Comparison of ENCODE assay signal across 1 cellular context in the genomic region with DNA sequence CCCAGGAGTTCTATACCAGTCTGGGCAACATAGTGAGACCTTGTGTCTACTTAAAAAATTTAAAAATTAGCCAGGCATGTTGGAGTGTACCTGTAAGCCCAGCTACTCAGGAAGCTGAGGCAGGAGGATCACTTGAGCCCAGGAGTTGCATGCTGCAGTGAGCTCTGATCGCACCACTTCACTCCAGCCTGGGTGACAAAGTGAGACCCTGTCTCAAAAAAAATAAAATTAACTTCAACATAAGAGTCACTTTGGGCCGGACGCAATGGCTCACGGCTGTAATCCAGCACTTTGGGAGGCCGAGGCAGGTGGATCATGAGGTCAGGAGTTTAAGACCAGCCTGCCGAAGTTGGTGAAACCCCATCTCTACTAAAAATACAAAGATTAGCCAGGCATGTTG.
DNase-seq lines count a peak whose midpoint lies in the region; TF ChIP-seq lines count a peak whose summit lies in the region.
"Not testable (repeated sequence)": the region's sequence is repeated elsewhere in the genome, so short reads cannot be mapped to it uniquely, and the experiment has no call there.

No MANE protein-coding gene starts in this region.

- intact Hi-C loops in thyroid gland (cut with DNase I), result not testable (repeated sequence)

- H3K36me3 ChIP-seq in thyroid gland, result not testable (repeated sequence)

- not testable (repeated sequence) for H3K27ac ChIP-seq in thyroid gland

- H3K9me3 ChIP-seq in thyroid gland, result not testable (repeated sequence)

- H3K4me1 ChIP-seq in thyroid gland, result not testable (repeated sequence)

- DNase-seq in thyroid gland, result peak; percentile 74 to 76

- not testable (repeated sequence) for TF ChIP-seq CTCF in thyroid gland (IDR thresholded peaks at IDR 0.05)

- H3K4me3 ChIP-seq in thyroid gland (replicated peaks in 1 of 3), result not testable (repeated sequence)

- not testable (repeated sequence) for TF ChIP-seq POLR2A in thyroid gland (IDR thresholded peaks at IDR 0.05)

- not testable (repeated sequence) for H3K27me3 ChIP-seq in thyroid gland

- 33 to 34% methylated on average over 6 of the region's 6 CpGs for WGBS in thyroid gland, 2 donors
